In genomic region chr1:173415490-173415889, GRCh38 we compare ENCODE assay signal across 13 cellular contexts.
A peak's percentile ranks its signal among the peaks of the same experiment; 100 is the strongest.
DNase-seq lines count a peak whose midpoint lies in the region; ATAC-seq and TF ChIP-seq lines count a peak whose summit lies in the region.
"Had no signal": no experiment of that assay in that cellular context is flagged by ENCODE, and none has a peak within 500 bp of the region (broad histone marks: within the 10 kb centered on the region; RNA-seq: fewer than 3 reads in every experiment).

No MANE protein-coding gene starts in this region.

- H3K27me3 ChIP-seq in Peyer's patch (no peaks in the 10 kb centered on the region), left lung (no peaks in the 10 kb centered on the region)
- H3K27me3 ChIP-seq: BLaER1 treated with 17β-estradiol and CSF1 and Interleukin-3, amounts not matched to agents 10 nM and 100 nM; tibial artery had no signal

- in situ Hi-C loops in G401 (cut with HindIII; ENCODE audit: low sequenced_read_pairs), result no loop called here

- H3K4me3 Mint-ChIP-seq in activated CD8-positive, alpha-beta memory T cell treated with anti-CD3 and anti-CD28 coated beads, Interleukin-2, amount 10 ng/mL, durations not matched to agents 7 days and 5 days, result no peak overlapping the region

- H3K36me3 ChIP-seq in Peyer's patch, result peaks cover 0 to 3% (median 0%) of the 10 kb centered on the region in 3 donors
- peaks cover 0 to 6% of the 10 kb centered on the region in 2 donors for H3K36me3 ChIP-seq in left lung
- H3K36me3 ChIP-seq: BLaER1 treated with 17β-estradiol and CSF1 and Interleukin-3, amounts not matched to agents 10 nM and 100 nM had no signal

- no peaks in the 10 kb centered on the region for H3K9me3 ChIP-seq in Peyer's patch
- no peaks in the 10 kb centered on the region for H3K9me3 ChIP-seq in left lung
- H3K9me3 ChIP-seq: BLaER1 treated with 17β-estradiol and CSF1 and Interleukin-3, amounts not matched to agents 10 nM and 100 nM; tibial artery had no signal

- peak; percentile 23 for ATAC-seq in GM18499 (IDR thresholded peaks at IDR 0.05; ENCODE audit: insufficient read depth, unreplicated experiment)
- ATAC-seq in GM19468 (IDR thresholded peaks at IDR 0.05; ENCODE audit: extremely low read depth, unreplicated experiment), result peak; percentile 10
- ATAC-seq in HG02981 (IDR thresholded peaks at IDR 0.05; ENCODE audit: unreplicated experiment), result peak; percentile 17
- ATAC-seq in activated CD8-positive, alpha-beta memory T cell treated with anti-CD3 and anti-CD28 coated beads, Interleukin-2, amount 10 ng/mL, durations not matched to agents 7 days and 5 days, result no peak
- no peak for ATAC-seq in left lung

- CTCF ChIA-PET in activated CD8-positive, alpha-beta memory T cell treated with anti-CD3 and anti-CD28 coated beads, Interleukin-2, amount 10 ng/mL, durations not matched to agents 7 days and 5 days (lab: Charles Lee), result interaction anchor here (1.4 to 2.6 kb wide), 2 partner anchors 14 to 673 kb away, joined by 4 to 8 read pairs; no protein-coding TSS in a partner anchor

- intact Hi-C loops in left lung (cut with DNase I), result no loop called here

- TF ChIP-seq POLR2A in Peyer's patch (IDR thresholded peaks at IDR 0.05), result no peak

- H3K4me1 ChIP-seq in Peyer's patch, result peaks cover 0 to 29% (median 10%) of the 10 kb centered on the region in 4 donors
- peaks cover 0 to 13% of the 10 kb centered on the region in 2 donors for H3K4me1 ChIP-seq in left lung

- H3K27me3 Mint-ChIP-seq in activated CD8-positive, alpha-beta memory T cell treated with anti-CD3 and anti-CD28 coated beads, Interleukin-2, amount 10 ng/mL, durations not matched to agents 7 days and 5 days, result no peaks in the 10 kb centered on the region

- DNase-seq in Peyer's patch, result peak in 2 of 3 donors; percentile 41 to 56
- no peak for DNase-seq in activated CD8-positive, alpha-beta memory T cell treated with anti-CD3 and anti-CD28 coated beads, Interleukin-2, amount 10 ng/mL, durations not matched to agents 7 days and 5 days
- DNase-seq in left lung, result no peak
- DNase-seq in activated gamma-delta T cell treated with Interleukin-2 at 50 U/mL for 16 hours, result no peak
- DNase-seq in G401 (ENCODE audit: low spot score), result no peak
- DNase-seq: activated CD4-positive, alpha-beta T cell treated with anti-CD3 and anti-CD28 coated beads, Interleukin-2, amount 50 U/mL, for 1 hour; NCI-H1417; tibial artery had no signal

- H3K36me3 Mint-ChIP-seq in activated CD8-positive, alpha-beta memory T cell treated with anti-CD3 and anti-CD28 coated beads, Interleukin-2, amount 10 ng/mL, durations not matched to agents 7 days and 5 days, result no peaks in the 10 kb centered on the region

- TF ChIP-seq CTCF in Peyer's patch (IDR thresholded peaks at IDR 0.05) (no peak), left lung (IDR thresholded peaks at IDR 0.05) (no peak)

- H3K27ac ChIP-seq in Peyer's patch (peak overlapping the region in 2 of 4 donors; percentile 70 to 78), left lung (no peak overlapping the region)
- H3K27ac ChIP-seq: BLaER1 treated with 17β-estradiol and CSF1 and Interleukin-3, amounts not matched to agents 10 nM and 100 nM; SK-N-MC; tibial artery had no signal

- no peak overlapping the region for H3K4me3 ChIP-seq in Peyer's patch
- H3K4me3 ChIP-seq in left lung, result no peak overlapping the region
- H3K4me3 ChIP-seq: BLaER1 treated with 17β-estradiol and CSF1 and Interleukin-3, amounts not matched to agents 10 nM and 100 nM; SK-N-MC; tibial artery had no signal

- peaks cover 21% of the 10 kb centered on the region for H3K4me1 Mint-ChIP-seq in activated CD8-positive, alpha-beta memory T cell treated with anti-CD3 and anti-CD28 coated beads, Interleukin-2, amount 10 ng/mL, durations not matched to agents 7 days and 5 days

- H3K27ac Mint-ChIP-seq in activated CD8-positive, alpha-beta memory T cell treated with anti-CD3 and anti-CD28 coated beads, Interleukin-2, amount 10 ng/mL, durations not matched to agents 7 days and 5 days, result no peak overlapping the region

- H3K9me3 Mint-ChIP-seq in activated CD8-positive, alpha-beta memory T cell treated with anti-CD3 and anti-CD28 coated beads, Interleukin-2, amount 10 ng/mL, durations not matched to agents 7 days and 5 days (ENCODE audit: low read depth), result no peaks in the 10 kb centered on the region

Comparison
In these comparisons a context has a peak if more than half of its experiments do, and no peak if none do; other contexts are left out.
1. ATAC-seq: peak in GM18499 (single experiment), GM19468 (single experiment) and HG02981 (single experiment); none in activated CD8-positive, alpha-beta memory T cell treated with anti-CD3 and anti-CD28 coated beads, Interleukin-2, amount 10 ng/mL, durations not matched to agents 7 days and 5 days (single experiment) and left lung (single experiment).
2. DNase-seq: peak in Peyer's patch (2 of 3); none in activated CD8-positive, alpha-beta memory T cell treated with anti-CD3 and anti-CD28 coated beads, Interleukin-2, amount 10 ng/mL, durations not matched to agents 7 days and 5 days (single experiment), left lung (0 of 2), activated gamma-delta T cell treated with Interleukin-2 at 50 U/mL for 16 hours (single experiment) and G401 (single experiment).